In genomic region chr15:75198560-75199346, GRCh38 we compare ENCODE assay signal across 9 cellular contexts. TPM values are rescaled to one million over a fixed set of nuclear protein-coding genes. Genes with fewer than 3 reads are reported as not detected.
DNase-seq lines count a peak whose midpoint lies in the region; ATAC-seq and TF ChIP-seq lines count a peak whose summit lies in the region.
"Had no signal": no experiment of that assay in that cellular context is flagged by ENCODE, and none has a peak within 500 bp of the region (broad histone marks: within the 10 kb centered on the region; RNA-seq: fewer than 3 reads in every experiment).

No MANE protein-coding gene starts in this region.

- POLR2A ChIA-PET in CD4-positive, alpha-beta T cell (lab: Charles Lee) = interaction anchor here (1.2 kb wide), 1 partner anchor 175 kb away, joined by 3 read pairs; the partner anchor contains the start of gene PPCDC

- DNase-seq in CD4-positive, alpha-beta T cell = no peak
- DNase-seq in NOMO-1 treated with DMSO at 0.1 percent for 48 hours (lab: John Stamatoyannopoulos, UW; ENCODE audit: unreplicated experiment) (peak; percentile 72), endodermal cell (peak; percentile 72), epidermal melanocyte (ENCODE audit: insufficient read length, low spot score) (no peak), colonic mucosa (no peak)

- no peak for TF ChIP-seq CTCF in CD4-positive, alpha-beta T cell (IDR thresholded peaks at IDR 0.05)
- TF ChIP-seq CTCF in endodermal cell (conservative IDR thresholded peaks at IDR 0.05) (no peak), colonic mucosa (IDR thresholded peaks at IDR 0.05) (no peak)

- H3K4me3 Mint-ChIP-seq in CD4-positive, alpha-beta T cell = peak overlapping the region; percentile 73
- H3K4me3 Mint-ChIP-seq in endodermal cell = no peak overlapping the region

- H3K9me3 Mint-ChIP-seq in CD4-positive, alpha-beta T cell = no peaks in the 10 kb centered on the region
- H3K9me3 Mint-ChIP-seq in endodermal cell = no peaks in the 10 kb centered on the region

- peaks cover 29% of the 10 kb centered on the region for H3K4me1 ChIP-seq in endodermal cell (ENCODE audit: control insufficient read depth, insufficient read depth, low read length)
- H3K4me1 ChIP-seq in colonic mucosa = peaks cover 14% of the 10 kb centered on the region

- H3K9ac ChIP-seq in endodermal cell (ENCODE audit: extremely low read depth, low read length, poor library complexity, severe bottlenecking) (no peak overlapping the region), colonic mucosa (ENCODE audit: low read depth in 2 of 2, low read length in 2 of 2) (no peak overlapping the region)

- CTCF ChIA-PET in CD4-positive, alpha-beta T cell (lab: Charles Lee) = no interaction called here

- H3K27ac Mint-ChIP-seq in CD4-positive, alpha-beta T cell = no peak overlapping the region
- no peak overlapping the region for H3K27ac Mint-ChIP-seq in endodermal cell

- H3K4me3 ChIP-seq in endodermal cell (ENCODE audit: low read length) (no peak overlapping the region), colonic mucosa (no peak overlapping the region)

- H3K4me1 Mint-ChIP-seq in CD4-positive, alpha-beta T cell (ENCODE audit: low read depth) = peaks cover 20% of the 10 kb centered on the region
- H3K4me1 Mint-ChIP-seq in endodermal cell = peaks cover 30% of the 10 kb centered on the region

- intact Hi-C loops in CD4-positive, alpha-beta T cell (cut with DNase I, micrococcal nuclease) = no loop called here
- intact Hi-C loops in colonic mucosa (cut with DNase I) = no loop called here

- no peak for ATAC-seq in CD4-positive, alpha-beta T cell (ENCODE audit: poor library complexity)
- ATAC-seq in GM18505 (IDR thresholded peaks at IDR 0.05; ENCODE audit: unreplicated experiment) = no peak
- no peak for ATAC-seq in GM18517 (IDR thresholded peaks at IDR 0.05; ENCODE audit: unreplicated experiment)
- no peak for ATAC-seq in GM18502 (IDR thresholded peaks at IDR 0.05; ENCODE audit: poor library complexity, unreplicated experiment)

- peak; percentile 60 for TF ChIP-seq POLR2A in GM18505 (IDR thresholded peaks at IDR 0.05; ENCODE audit: borderline replicate concordance, extremely low read depth, insufficient read depth, insufficient read length)

- H3K9me3 ChIP-seq in CD4-positive, alpha-beta T cell (ENCODE audit: control insufficient read depth, low read length) = no peaks in the 10 kb centered on the region
- no peaks in the 10 kb centered on the region for H3K9me3 ChIP-seq in endodermal cell (ENCODE audit: control insufficient read depth, low read length)
- H3K9me3 ChIP-seq in colonic mucosa = no peaks in the 10 kb centered on the region

- no peaks in the 10 kb centered on the region for H3K36me3 ChIP-seq in endodermal cell (ENCODE audit: control insufficient read depth, insufficient read depth, low read length)
- H3K36me3 ChIP-seq in colonic mucosa = no peaks in the 10 kb centered on the region

- 76 to 100% methylated on average over 1 to 3 of the region's 3 CpGs for WGBS in endodermal cell (ENCODE audit: insufficient coverage in 1 of 2, insufficient read length in 1 of 2), 2 experiments

- no peaks in the 10 kb centered on the region for H3K27me3 ChIP-seq in CD4-positive, alpha-beta T cell (ENCODE audit: control insufficient read depth, insufficient read depth, low read length)
- no peaks in the 10 kb centered on the region for H3K27me3 ChIP-seq in endodermal cell (ENCODE audit: control insufficient read depth, insufficient read depth, low read length, poor library complexity, severe bottlenecking)
- H3K27me3 ChIP-seq in colonic mucosa = no peaks in the 10 kb centered on the region

- no peaks in the 10 kb centered on the region for H3K27me3 Mint-ChIP-seq in CD4-positive, alpha-beta T cell
- H3K27me3 Mint-ChIP-seq in endodermal cell (ENCODE audit: insufficient read depth) = no peaks in the 10 kb centered on the region

- H3K36me3 Mint-ChIP-seq in CD4-positive, alpha-beta T cell (ENCODE audit: low read depth) = peaks cover 5% of the 10 kb centered on the region
- H3K36me3 Mint-ChIP-seq in endodermal cell (ENCODE audit: low read depth) = no peaks in the 10 kb centered on the region

- no peak overlapping the region for H3K27ac ChIP-seq in CD4-positive, alpha-beta T cell (ENCODE audit: low read depth, low read length)
- H3K27ac ChIP-seq in endodermal cell (ENCODE audit: low read depth, low read length) (no peak overlapping the region), colonic mucosa (no peak overlapping the region)
- H3K27ac ChIP-seq: HL-60 had no signal

RNA-seq across cellular contexts. Expression of gene C15orf39, which starts 2.9 kb away (rescaled TPM):
- 10 to 100 TPM; 41.6 to 42.1 TPM for total RNA-seq in CD4-positive, alpha-beta T cell
- total RNA-seq in endodermal cell (10 to 100 TPM; 19.0 to 22.2 TPM), colonic mucosa (10 to 100 TPM; 22.3 to 27.3 TPM)
- 11.3 TPM for polyA plus RNA-seq in endodermal cell (2013, experiment 1 of 2)
- 10.0 TPM for polyA plus RNA-seq in endodermal cell (2013, experiment 2 of 2)

RNA-seq across cellular contexts. Expression of gene GOLGA6C, which starts 59.4 kb away (rescaled TPM):
- not detected for total RNA-seq in CD4-positive, alpha-beta T cell
- total RNA-seq in endodermal cell (not detected), colonic mucosa (not detected)
- polyA plus RNA-seq in endodermal cell (2013, experiment 1 of 2) = not detected
- not detected for polyA plus RNA-seq in endodermal cell (2013, experiment 2 of 2)

Comparison
In these comparisons a context has a peak if more than half of its experiments do, and no peak if none do; other contexts are left out.
1. DNase-seq: peak in NOMO-1 treated with DMSO at 0.1 percent for 48 hours (single experiment) and endodermal cell (single experiment); none in CD4-positive, alpha-beta T cell (0 of 10), epidermal melanocyte (single experiment) and colonic mucosa (single experiment).